In the genomic region with DNA sequence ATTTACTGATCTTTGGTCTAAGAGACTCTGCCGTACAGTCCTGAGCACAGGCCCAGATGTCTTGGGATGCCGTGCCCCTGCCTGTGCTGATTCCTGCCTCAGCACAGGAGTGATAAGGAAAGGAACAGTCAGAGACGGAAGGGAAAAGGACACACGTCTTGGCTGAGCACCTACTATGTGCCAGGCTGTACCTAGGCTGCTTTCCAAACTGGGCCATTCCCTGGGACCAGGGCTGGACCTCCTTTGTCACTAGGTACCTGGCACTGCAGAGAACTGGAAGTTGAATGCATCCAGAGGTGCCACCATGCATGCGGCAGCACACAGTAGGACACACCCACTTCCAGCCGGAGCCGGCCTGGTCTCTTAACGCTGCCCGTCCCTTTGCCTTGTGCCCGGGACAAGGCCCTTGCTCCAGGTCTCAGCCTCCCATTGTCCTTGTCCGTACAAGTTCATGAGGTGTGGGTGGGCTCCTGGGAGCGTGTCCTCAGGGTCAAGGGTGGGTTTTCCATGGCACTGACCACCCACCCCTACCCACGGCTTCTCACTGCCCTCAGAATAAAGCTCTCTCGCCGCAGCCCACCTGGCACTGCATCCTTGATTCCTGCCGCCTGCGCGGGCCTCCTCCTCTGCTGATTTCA, we compare ENCODE assay signal across 30 cellular contexts. TPM values are rescaled to one million over a fixed set of nuclear protein-coding genes. Genes with fewer than 3 reads are reported as not detected.
DNase-seq lines count a peak whose midpoint lies in the region; ATAC-seq, FAIRE-seq and TF ChIP-seq lines count a peak whose summit lies in the region.
"Had no signal": no experiment of that assay in that cellular context is flagged by ENCODE, and none has a peak within 500 bp of the region (broad histone marks: within the 10 kb centered on the region; RNA-seq: fewer than 3 reads in every experiment).

No MANE protein-coding gene starts in this region.

- H3K36me3 ChIP-seq in heart right ventricle: no peaks in the 10 kb centered on the region
- no peaks in the 10 kb centered on the region for H3K36me3 ChIP-seq in bronchial epithelial cell (ENCODE audit: control insufficient read depth, insufficient read depth, low read length)
- H3K36me3 ChIP-seq in naive thymus-derived CD4-positive, alpha-beta T cell (ENCODE audit: control insufficient read depth in 2 of 3, insufficient read depth in 3 of 3, low read length in 3 of 3): peaks cover 0 to 14% (median 3%) of the 10 kb centered on the region in 3 experiments
- H3K36me3 ChIP-seq: heart left ventricle, thoracic aorta, WERI-Rb-1 had no signal

- DNase-seq in left cardiac atrium (peak; percentile 5), heart right ventricle (no peak), bronchial epithelial cell (ENCODE audit: low read depth) (no peak), AG20443 (ENCODE audit: low spot score) (no peak)
- DNase-seq in naive thymus-derived CD4-positive, alpha-beta T cell: no peak
- DNase-seq: activated CD4-positive, alpha-beta memory T cell treated with anti-CD3 and anti-CD28 coated beads, Interleukin-2, amount 10 ng/mL, durations not matched to agents 7 days and 5 days; activated T-cell treated with anti-CD3 and anti-CD28 coated beads for 4 hours; effector CD8-positive, alpha-beta T cell; EL; erythroblast; heart left ventricle; IMR-90; left colon; naive B cell; NCI-H1105; NCI-H2029; NCI-H2227 treated with DMSO at 0.1 percent for 48 hours; NCI-H748 treated with DMSO at 0.1 percent for 48 hours; right cardiac atrium; stimulated activated CD4-positive, alpha-beta T cell treated with anti-CD3 and anti-CD28 coated beads, Interleukin-4, amount 100 ng/mL, for 4 hours; stimulated activated naive CD8-positive, alpha-beta T cell treated with anti-CD3 and anti-CD28 coated beads, Interleukin-15, Interleukin-2, amounts not matched to agents 100 U/mL and 50 U/mL, for 24 hours had no signal

- no peaks in the 10 kb centered on the region for H3K27me3 Mint-ChIP-seq in naive thymus-derived CD4-positive, alpha-beta T cell
- H3K27me3 Mint-ChIP-seq: activated naive CD8-positive, alpha-beta T cell; CD4-positive, alpha-beta T cell; naive B cell had no signal

- H3K4me1 ChIP-seq in heart right ventricle: peaks cover 0 to 8% (median 3%) of the 10 kb centered on the region in 9 donors
- peaks cover 12 to 37% of the 10 kb centered on the region in 2 donors for H3K4me1 ChIP-seq in naive thymus-derived CD4-positive, alpha-beta T cell (ENCODE audit: control insufficient read depth in 2 of 2, insufficient read depth in 2 of 2, low read length in 2 of 2)
- H3K4me1 ChIP-seq: parathyroid adenoma had no signal

- intact Hi-C loops in left cardiac atrium (cut with DNase I): no loop called here
- intact Hi-C loops in heart right ventricle (cut with DNase I): no loop called here
- intact Hi-C loops in naive thymus-derived CD4-positive, alpha-beta T cell (cut with micrococcal nuclease): no loop called here

- CTCF ChIA-PET in naive thymus-derived CD4-positive, alpha-beta T cell (lab: Charles Lee): interaction anchor here (0.6 kb wide), 1 partner anchor 13 kb away, joined by 4 read pairs; no protein-coding TSS in a partner anchor

- H3K27ac ChIP-seq in heart right ventricle: no peak overlapping the region
- no peak overlapping the region for H3K27ac ChIP-seq in naive thymus-derived CD4-positive, alpha-beta T cell (ENCODE audit: low read depth, low read length)
- H3K27ac ChIP-seq: heart left ventricle, parathyroid adenoma, thoracic aorta had no signal

- H3K9me3 Mint-ChIP-seq in naive thymus-derived CD4-positive, alpha-beta T cell: no peaks in the 10 kb centered on the region
- H3K9me3 Mint-ChIP-seq: activated CD4-positive, alpha-beta memory T cell treated with anti-CD3 and anti-CD28 coated beads, Interleukin-2, amount 10 ng/mL, durations not matched to agents 7 days and 5 days; CD4-positive, alpha-beta T cell; naive B cell; T-helper 2 cell treated with Interferon-gamma antibody and Interleukin-4, amounts not matched to agents 5 μg/mL and 100 μg/mL, for 36 hours had no signal

- peaks cover 0 to 25% (median 19%) of the 10 kb centered on the region in 5 donors for H3K36me3 Mint-ChIP-seq in naive thymus-derived CD4-positive, alpha-beta T cell
- H3K36me3 Mint-ChIP-seq: naive B cell had no signal

- no peak for ATAC-seq in left cardiac atrium
- ATAC-seq in heart right ventricle: no peak
- ATAC-seq in naive thymus-derived CD4-positive, alpha-beta T cell: no peak
- no peak for ATAC-seq in HG02759 (IDR thresholded peaks at IDR 0.05; ENCODE audit: unreplicated experiment)
- ATAC-seq in HG03469 (IDR thresholded peaks at IDR 0.05; ENCODE audit: unreplicated experiment): no peak
- ATAC-seq: stimulated activated naive CD8-positive, alpha-beta T cell treated with anti-CD3 and anti-CD28 coated beads, Interleukin-15, Interleukin-2, amounts not matched to agents 100 U/mL and 50 U/mL, for 24 hours had no signal

- 86 to 91% methylated on average over 18 of the region's 18 CpGs for WGBS in heart right ventricle, 2 donors

- H3K4me3 Mint-ChIP-seq in naive thymus-derived CD4-positive, alpha-beta T cell: peak overlapping the region in 1 of 10 donors; percentile 61
- H3K4me3 Mint-ChIP-seq: activated CD4-positive, alpha-beta memory T cell treated with anti-CD3 and anti-CD28 coated beads, Interleukin-2, amount 10 ng/mL, durations not matched to agents 7 days and 5 days; activated naive CD8-positive, alpha-beta T cell; CD4-positive, alpha-beta T cell; T-helper 2 cell treated with Interferon-gamma antibody and Interleukin-4, amounts not matched to agents 5 μg/mL and 100 μg/mL, for 36 hours had no signal

- POLR2A ChIA-PET in naive thymus-derived CD4-positive, alpha-beta T cell (lab: Charles Lee): interaction anchor here (0.8 to 22.1 kb wide), 3 partner anchors 9 to 92 kb away, joined by 3 to 278 read pairs (median 256); no protein-coding TSS in a partner anchor

- FAIRE-seq in bronchial epithelial cell (lab: Jason Lieb, UNC): peak; percentile 13

- peak overlapping the region in 8 of 9 donors; percentile 12 to 70 (median 35) for H3K27ac Mint-ChIP-seq in naive thymus-derived CD4-positive, alpha-beta T cell
- H3K27ac Mint-ChIP-seq: activated CD4-positive, alpha-beta memory T cell treated with anti-CD3 and anti-CD28 coated beads, Interleukin-2, amount 10 ng/mL, durations not matched to agents 7 days and 5 days; T-helper 2 cell treated with Interferon-gamma antibody and Interleukin-4, amounts not matched to agents 5 μg/mL and 100 μg/mL, for 36 hours had no signal

- H3K4me3 ChIP-seq in heart right ventricle (no peak overlapping the region), bronchial epithelial cell (ENCODE audit: low read depth, low read length) (no peak overlapping the region)
- H3K4me3 ChIP-seq in naive thymus-derived CD4-positive, alpha-beta T cell (ENCODE audit: low read length): no peak overlapping the region
- H3K4me3 ChIP-seq: heart left ventricle, thoracic aorta had no signal

- peaks cover 36 to 85% (median 80%) of the 10 kb centered on the region in 7 donors for H3K4me1 Mint-ChIP-seq in naive thymus-derived CD4-positive, alpha-beta T cell

- TF ChIP-seq CTCF in heart right ventricle (IDR thresholded peaks at IDR 0.05) (no peak), bronchial epithelial cell (IDR thresholded peaks at IDR 0.05; ENCODE audit: insufficient read depth, low read length, severe bottlenecking) (no peak)

- H3K9me3 ChIP-seq in heart right ventricle: no peaks in the 10 kb centered on the region
- no peaks in the 10 kb centered on the region for H3K9me3 ChIP-seq in naive thymus-derived CD4-positive, alpha-beta T cell (ENCODE audit: control insufficient read depth in 2 of 3, low read length in 3 of 3)
- H3K9me3 ChIP-seq: heart left ventricle, thoracic aorta had no signal

- peaks cover 0 to 63% (median 38%) of the 10 kb centered on the region in 7 donors for H3K27me3 ChIP-seq in heart right ventricle
- H3K27me3 ChIP-seq in bronchial epithelial cell (ENCODE audit: control insufficient read depth, insufficient read depth, low read length): no peaks in the 10 kb centered on the region
- H3K27me3 ChIP-seq in naive thymus-derived CD4-positive, alpha-beta T cell (ENCODE audit: control insufficient read depth in 2 of 2, insufficient read depth in 2 of 2, low read length in 2 of 2): no peaks in the 10 kb centered on the region

RNA-seq across cellular contexts. Expression of gene SSTR3, which starts 1.1 kb away (rescaled TPM):
- total RNA-seq in left cardiac atrium (not detected), heart right ventricle (not detected), bronchial epithelial cell (not detected in 2 replicates)
- not detected for polyA plus RNA-seq in heart right ventricle
- total RNA-seq in naive thymus-derived CD4-positive, alpha-beta T cell: 10 to 100 TPM in 2 of 5 experiments, 1 to 10 TPM in 3; 3.9 to 30.4 (median 6.4) TPM
- 1 to 10 TPM; 5.8 to 9.5 TPM for polyA plus RNA-seq in naive thymus-derived CD4-positive, alpha-beta T cell
- total RNA-seq: fibroblast of villous mesenchyme, right cardiac atrium, thoracic aorta had no signal
- polyA plus RNA-seq: heart left ventricle, right cardiac atrium had no signal

RNA-seq across cellular contexts. Expression of gene C1QTNF6, which starts 25.3 kb away (rescaled TPM):
- total RNA-seq in left cardiac atrium (1 to 10 TPM; 1.8 to 2.9 TPM), heart right ventricle (1 to 10 TPM in 8 of 10 donors, under 1 TPM in 2; 0.51 to 6.4 (median 1.4) TPM), bronchial epithelial cell (2.9 and 4.1 TPM in 2 replicates)
- polyA plus RNA-seq in heart right ventricle: 1 to 10 TPM; 2.9 to 4.1 TPM
- total RNA-seq in naive thymus-derived CD4-positive, alpha-beta T cell: 10 to 100 TPM; 12.4 to 27.6 (median 20.2) TPM
- 1 to 10 TPM; 1.1 to 2.4 TPM for polyA plus RNA-seq in naive thymus-derived CD4-positive, alpha-beta T cell

RNA-seq across cellular contexts. Expression of gene RAC2, which starts 30.7 kb away (rescaled TPM):
- total RNA-seq in left cardiac atrium: 10 to 100 TPM in 1 of 2 donors, 1 to 10 TPM in 1; 6.4 to 12.5 TPM
- 10 to 100 TPM in 1 of 10 donors, 1 to 10 TPM in 9; 1.1 to 37.1 (median 3.5) TPM for total RNA-seq in heart right ventricle
- polyA plus RNA-seq in heart right ventricle: 1 to 10 TPM; 1.4 to 5.0 TPM
- 2.6 and 6.3 TPM in 2 replicates for total RNA-seq in bronchial epithelial cell
- 100 to 1,000 TPM; 263 to 886 (median 301) TPM for total RNA-seq in naive thymus-derived CD4-positive, alpha-beta T cell
- 100 to 1,000 TPM; 838 to 852 TPM for polyA plus RNA-seq in naive thymus-derived CD4-positive, alpha-beta T cell

Comparison
In these comparisons a context has a peak if more than half of its experiments do, and no peak if none do; other contexts are left out.
1. RNA of gene RAC2, which starts 30.7 kb away (total RNA-seq): 263 to 886 TPM in naive thymus-derived CD4-positive, alpha-beta T cell; 6.4 to 12.5 TPM in left cardiac atrium, 2.6 to 6.3 TPM in bronchial epithelial cell and 1.1 to 37.1 TPM in heart right ventricle; every median in the first group is over 4 times any median in the second.